Comparison of ENCODE assay signal across 23 cellular contexts in genomic region chr2:27989149-27989548, GRCh38.
A peak's percentile ranks its signal among the peaks of the same experiment; 100 is the strongest.
DNase-seq lines count a peak whose midpoint lies in the region; ATAC-seq and TF ChIP-seq lines count a peak whose summit lies in the region.
"Had no signal": no experiment of that assay in that cellular context is flagged by ENCODE, and none has a peak within 500 bp of the region (broad histone marks: within the 10 kb centered on the region; RNA-seq: fewer than 3 reads in every experiment).

No MANE protein-coding gene starts in this region.

- ATAC-seq in activated CD8-positive, alpha-beta memory T cell treated with anti-CD3 and anti-CD28 coated beads, Interleukin-2, amount 10 ng/mL, durations not matched to agents 7 days and 5 days, result no peak
- ATAC-seq: heart left ventricle, psoas muscle had no signal

- no peak overlapping the region for H3K4me3 ChIP-seq in transverse colon
- H3K4me3 ChIP-seq: heart left ventricle, psoas muscle had no signal

- peak overlapping the region; percentile 17 for H3K27ac Mint-ChIP-seq in activated CD8-positive, alpha-beta memory T cell treated with anti-CD3 and anti-CD28 coated beads, Interleukin-2, amount 10 ng/mL, durations not matched to agents 7 days and 5 days
- H3K27ac Mint-ChIP-seq: brain had no signal

- intact Hi-C loops in transverse colon (cut with DNase I; ENCODE audit: low total_unique reads), result no loop called here

- peaks cover 11% of the 10 kb centered on the region for H3K9me3 Mint-ChIP-seq in activated CD8-positive, alpha-beta memory T cell treated with anti-CD3 and anti-CD28 coated beads, Interleukin-2, amount 10 ng/mL, durations not matched to agents 7 days and 5 days (ENCODE audit: low read depth)

- no peak for TF ChIP-seq RAD21 in Ishikawa (IDR thresholded peaks at IDR 0.05; ENCODE audit: low read depth)

- H3K4me1 ChIP-seq in transverse colon, result peaks cover 0 to 8% (median 2%) of the 10 kb centered on the region in 4 donors

- WGBS in transverse colon (ENCODE audit: low coverage in 1 of 2), 2 donors, result 95 to 97% methylated on average over 2 of the region's 2 CpGs

- CTCF ChIA-PET in activated CD8-positive, alpha-beta memory T cell treated with anti-CD3 and anti-CD28 coated beads, Interleukin-2, amount 10 ng/mL, durations not matched to agents 7 days and 5 days (lab: Charles Lee), result no interaction called here

- H3K27ac ChIP-seq in transverse colon, result no peak overlapping the region
- H3K27ac ChIP-seq: KMS-11, psoas muscle had no signal

- TF ChIP-seq EP300 in Ishikawa (IDR thresholded peaks at IDR 0.05; ENCODE audit: borderline replicate concordance) (peak; percentile 80), transverse colon (IDR thresholded peaks at IDR 0.05; ENCODE audit: low read depth) (no peak)

- H3K4me1 Mint-ChIP-seq in activated CD8-positive, alpha-beta memory T cell treated with anti-CD3 and anti-CD28 coated beads, Interleukin-2, amount 10 ng/mL, durations not matched to agents 7 days and 5 days, result peaks cover 30% of the 10 kb centered on the region
- H3K4me1 Mint-ChIP-seq: brain had no signal

- no peak for TF ChIP-seq POLR2A in transverse colon (IDR thresholded peaks at IDR 0.05)

- in situ Hi-C loops in transverse colon (cut with MboI; ENCODE audit: low pct_ligation_motif_present in 1 of 4, low pct_unique_long_range_greater_than_20kb in 1 of 4, low sequenced_read_pairs in 3 of 4), result no loop called here

- TF ChIP-seq CTCF in transverse colon (IDR thresholded peaks at IDR 0.05), result no peak

- H3K36me3 ChIP-seq in transverse colon, result no peaks in the 10 kb centered on the region
- H3K36me3 ChIP-seq: heart left ventricle had no signal

- no peak for DNase-seq in activated CD8-positive, alpha-beta memory T cell treated with anti-CD3 and anti-CD28 coated beads, Interleukin-2, amount 10 ng/mL, durations not matched to agents 7 days and 5 days
- DNase-seq in activated CD8-positive, alpha-beta memory T cell treated with anti-CD3 and anti-CD28 coated beads, Interleukin-2, amount 50 U/mL, for 4 hours, result no peak
- DNase-seq in astrocyte of the hippocampus (ENCODE audit: low read depth, low spot score) (peak; percentile 77), renal cortical epithelial cell (ENCODE audit: low read depth) (peak; percentile 92), COLO668 (lab: John Stamatoyannopoulos, UW; ENCODE audit: unreplicated experiment) (no peak), transverse colon (no peak)
- DNase-seq in activated CD8-positive, alpha-beta memory T cell treated with anti-CD3 and anti-CD28 coated beads, Interleukin-2, amount 50 U/mL, for 48 hours, result no peak
- DNase-seq: activated CD4-positive, alpha-beta T cell treated with anti-CD3 and anti-CD28 coated beads for 4 hours; activated effector memory CD4-positive, alpha-beta T cell treated with anti-CD3 and anti-CD28 coated beads, Interleukin-2, amount 50 U/mL, for 16 hours; Calu3; GDM1; heart left ventricle; mesenchymal stem cell; NCI-H1436 treated with DMSO at 0.1 percent for 48 hours; NCI-H446; psoas muscle; SHP77; stimulated activated CD4-positive, alpha-beta T cell treated with anti-CD3 and anti-CD28 coated beads, Interleukin-12 subunit alpha, Interleukin-12 subunit beta, amount 100 ng/mL, for 4 hours; T-helper 9 cell had no signal

- H3K27me3 Mint-ChIP-seq in activated CD8-positive, alpha-beta memory T cell treated with anti-CD3 and anti-CD28 coated beads, Interleukin-2, amount 10 ng/mL, durations not matched to agents 7 days and 5 days, result no peaks in the 10 kb centered on the region
- H3K27me3 Mint-ChIP-seq: brain had no signal

- H3K27me3 ChIP-seq in transverse colon, result no peaks in the 10 kb centered on the region
- H3K27me3 ChIP-seq: heart left ventricle had no signal

- no peaks in the 10 kb centered on the region for H3K9me3 ChIP-seq in transverse colon
- H3K9me3 ChIP-seq: heart left ventricle, psoas muscle had no signal

- no peak overlapping the region for H3K4me3 Mint-ChIP-seq in activated CD8-positive, alpha-beta memory T cell treated with anti-CD3 and anti-CD28 coated beads, Interleukin-2, amount 10 ng/mL, durations not matched to agents 7 days and 5 days
- H3K4me3 Mint-ChIP-seq: brain, neural crest cell had no signal

- peaks cover 54% of the 10 kb centered on the region for H3K36me3 Mint-ChIP-seq in activated CD8-positive, alpha-beta memory T cell treated with anti-CD3 and anti-CD28 coated beads, Interleukin-2, amount 10 ng/mL, durations not matched to agents 7 days and 5 days

TF ChIP-seq in Ishikawa, 13 proteins besides CTCF, POLR2A, EP300 and RAD21:
- TF ChIP-seq YY1 (IDR thresholded peaks at IDR 0.05; ENCODE audit: low read depth), result no peak
- TF ChIP-seq TEAD4 (IDR thresholded peaks at IDR 0.05), result peak; percentile 74
- no peak for TF ChIP-seq EGR1 (IDR thresholded peaks at IDR 0.05)
- TF ChIP-seq MAX (IDR thresholded peaks at IDR 0.05), result no peak
- TF ChIP-seq REST (IDR thresholded peaks at IDR 0.05; ENCODE audit: low read depth), result no peak
- no peak for TF ChIP-seq TAF1 (IDR thresholded peaks at IDR 0.05; ENCODE audit: low read depth)
- no peak for TF ChIP-seq USF1 (IDR thresholded peaks at IDR 0.05)
- TF ChIP-seq CEBPB (IDR thresholded peaks at IDR 0.05), result no peak
- no peak for TF ChIP-seq CREB1 (IDR thresholded peaks at IDR 0.05; ENCODE audit: low read depth)
- TF ChIP-seq FOXM1 (IDR thresholded peaks at IDR 0.05; ENCODE audit: borderline replicate concordance, low read depth), result 0 out of 2 replicates have a peak, but pooled peaks have one; percentile 48
- no peak for TF ChIP-seq ZBTB7A (IDR thresholded peaks at IDR 0.05; ENCODE audit: low read depth)
- peak; percentile 31; the same call in 1 of the 2 replicates for TF ChIP-seq NFIC (IDR thresholded peaks at IDR 0.05)
- TF ChIP-seq TCF12 (IDR thresholded peaks at IDR 0.05; ENCODE audit: low read depth), result peak; percentile 67; the same call in 1 of the 2 replicates

Comparison
In these comparisons a context has a peak if more than half of its experiments do, and no peak if none do; other contexts are left out.
1. DNase-seq: peak in astrocyte of the hippocampus (single experiment) and renal cortical epithelial cell (single experiment); none in activated CD8-positive, alpha-beta memory T cell treated with anti-CD3 and anti-CD28 coated beads, Interleukin-2, amount 10 ng/mL, durations not matched to agents 7 days and 5 days (single experiment), activated CD8-positive, alpha-beta memory T cell treated with anti-CD3 and anti-CD28 coated beads, Interleukin-2, amount 50 U/mL, for 4 hours (single experiment), COLO668 (single experiment), activated CD8-positive, alpha-beta memory T cell treated with anti-CD3 and anti-CD28 coated beads, Interleukin-2, amount 50 U/mL, for 48 hours (single experiment) and transverse colon (single experiment).